In genomic region chr3:3686907-3687648, GRCh38 we compare ENCODE assay signal across 15 cellular contexts.
DNase-seq lines count a peak whose midpoint lies in the region; ATAC-seq, FAIRE-seq and TF ChIP-seq lines count a peak whose summit lies in the region.
"Had no signal": no experiment of that assay in that cellular context is flagged by ENCODE, and none has a peak within 500 bp of the region (broad histone marks: within the 10 kb centered on the region; RNA-seq: fewer than 3 reads in every experiment).

No MANE protein-coding gene starts in this region.

- H3K27me3 ChIP-seq in right lobe of liver = no peaks in the 10 kb centered on the region
- no peaks in the 10 kb centered on the region for H3K27me3 ChIP-seq in HepG2 (ENCODE audit: control insufficient read depth in 1 of 2, insufficient read depth in 2 of 2, low read length in 2 of 2)

- no peak overlapping the region for H3K4me2 ChIP-seq in HepG2 (ENCODE audit: low read depth, low read length)

- no peak for TF ChIP-seq POLR2A in right lobe of liver (IDR thresholded peaks at IDR 0.05)
- TF ChIP-seq POLR2A in HepG2 (IDR thresholded peaks at IDR 0.05; ENCODE audit: insufficient read depth in 1 of 2, low read depth in 2 of 2, low read length in 2 of 2) = no peak

- H3K4me1 Mint-ChIP-seq in progenitor cell of endocrine pancreas (ENCODE audit: low read depth) = peaks cover 22% of the 10 kb centered on the region
- H3K4me1 Mint-ChIP-seq: B cell; CD4-positive, alpha-beta memory T cell had no signal

- H4K20me1 ChIP-seq in HepG2 (ENCODE audit: insufficient read depth, low read length) = no peaks in the 10 kb centered on the region

- no peak for DNase-seq in right lobe of liver
- no peak for DNase-seq in HepG2 (ENCODE audit: low spot score)
- DNase-seq in NOMO-1 treated with dmso at 0.1 percent for 144 hours (lab: John Stamatoyannopoulos, UW; ENCODE audit: unreplicated experiment) = peak; percentile 9
- DNase-seq in progenitor cell of endocrine pancreas (ENCODE audit: low spot score, unreplicated experiment) = no peak
- DNase-seq in NCI-H1048 (lab: John Stamatoyannopoulos, UW) = no peak
- DNase-seq in central memory CD4-positive, alpha-beta T cell = no peak
- DNase-seq in iPS-NIHi7 (ENCODE audit: extremely low spot score) = no peak
- DNase-seq: C1 segment of cervical spinal cord; CD4-positive, alpha-beta memory T cell; DMS79; GOT3; H9 had no signal

- in situ Hi-C loops in HepG2 (cut with HindIII; ENCODE audit: extremely low pct_ligation_motif_present, low pct_unique_long_range_greater_than_20kb) = no loop called here

- H2AFZ ChIP-seq in HepG2 (ENCODE audit: low read length) = no peak overlapping the region

- no peak for TF ChIP-seq RAD21 in HepG2 (CRISPR knock-in tag; IDR thresholded peaks at IDR 0.05)

- H3K79me2 ChIP-seq in HepG2 (ENCODE audit: insufficient read depth, low read length) = no peaks in the 10 kb centered on the region

- no peak for TF ChIP-seq CTCF in right lobe of liver (IDR thresholded peaks at IDR 0.05)
- TF ChIP-seq CTCF in HepG2 (CRISPR knock-in tag; IDR thresholded peaks at IDR 0.05) = no peak
- no peak for TF ChIP-seq CTCF in progenitor cell of endocrine pancreas (IDR thresholded peaks at IDR 0.05; ENCODE audit: unreplicated experiment)

- H3K4me3 ChIP-seq in right lobe of liver (no peak overlapping the region), HepG2 (replicated peaks in 1 of 3; ENCODE audit: insufficient read depth in 1 of 3, low read depth in 2 of 3, low read length in 3 of 3) (no peak overlapping the region)

- WGBS in right lobe of liver (ENCODE audit: insufficient coverage, low coverage, low lambda C conversion rate, missing lambda C conversion rate) = 50% methylated on average over 3 of the region's 3 CpGs
- 11% methylated on average over 3 of the region's 3 CpGs for WGBS in HepG2 (ENCODE audit: low lambda C conversion rate)

- no peak overlapping the region for H3K27ac ChIP-seq in right lobe of liver
- no peak overlapping the region for H3K27ac ChIP-seq in HepG2 (ENCODE audit: extremely low read length, insufficient read depth, low read length)

- H3K4me1 ChIP-seq in right lobe of liver = peaks cover 0 to 4% (median 0%) of the 10 kb centered on the region in 4 donors
- H3K4me1 ChIP-seq in HepG2 (ENCODE audit: insufficient read depth, low read length) = no peaks in the 10 kb centered on the region

- BruUV-seq in HepG2 (replicated peaks; lab: Mats Ljungman, UMichigan) = no TSS peak

- no peak for FAIRE-seq in HepG2 (lab: Jason Lieb, UNC)
- FAIRE-seq: A204.1, GM12891 had no signal

- H3K36me3 Mint-ChIP-seq in progenitor cell of endocrine pancreas (ENCODE audit: insufficient read depth) = no peaks in the 10 kb centered on the region
- H3K36me3 Mint-ChIP-seq: CD4-positive, alpha-beta memory T cell had no signal

- TF ChIP-seq EP300 in HepG2 (IDR thresholded peaks at IDR 0.05; ENCODE audit: low read depth in 2 of 2, low read length in 2 of 2) = no peak
- no peak for TF ChIP-seq EP300 in HepG2 (CRISPR knock-in tag; IDR thresholded peaks at IDR 0.05; ENCODE audit: borderline replicate concordance)

- ATAC-seq in right lobe of liver = peak; percentile 58 to 73 (median 69)
- no peak for ATAC-seq in HepG2

- H3K36me3 ChIP-seq in right lobe of liver (no peaks in the 10 kb centered on the region), HepG2 (replicated peaks in 1 of 2; ENCODE audit: control insufficient read depth in 1 of 2, insufficient read depth in 2 of 2, low read length in 2 of 2) (no peaks in the 10 kb centered on the region)

- no peaks in the 10 kb centered on the region for H3K9me3 ChIP-seq in right lobe of liver
- H3K9me3 ChIP-seq in HepG2 (ENCODE audit: low read length) = no peaks in the 10 kb centered on the region

- POLR2A ChIA-PET in HepG2 (lab: Yijun Ruan, JAX) = no interaction called here

- CTCF ChIA-PET in HepG2 (lab: Yijun Ruan, JAX; ENCODE audit: low intra/inter-chr PET ratio, low total read pairs) = no interaction called here

- peak overlapping the region; percentile 33 for H3K27ac Mint-ChIP-seq in progenitor cell of endocrine pancreas
- H3K27ac Mint-ChIP-seq: B cell; CD4-positive, alpha-beta memory T cell; H9 had no signal

- intact Hi-C loops in right lobe of liver (cut with DNase I) (no loop called here), HepG2 (cut with micrococcal nuclease; ENCODE audit: unreplicated experiment) (no loop called here)

- H3K9ac ChIP-seq in HepG2 (ENCODE audit: insufficient read depth, low read depth, low read length) = no peak overlapping the region

- H3K27me3 Mint-ChIP-seq in progenitor cell of endocrine pancreas = no peaks in the 10 kb centered on the region
- H3K27me3 Mint-ChIP-seq: B cell; CD4-positive, alpha-beta memory T cell had no signal

- no peak overlapping the region for H3K4me3 Mint-ChIP-seq in progenitor cell of endocrine pancreas (ENCODE audit: low read depth)
- H3K4me3 Mint-ChIP-seq: B cell; CD4-positive, alpha-beta memory T cell; H9 had no signal

- H3K9me3 Mint-ChIP-seq in progenitor cell of endocrine pancreas (ENCODE audit: low read depth) = no peaks in the 10 kb centered on the region

TF ChIP-seq in HepG2, 621 proteins besides CTCF, POLR2A, EP300 and RAD21:
- TF ChIP-seq ZNF839 (CRISPR knock-in tag; IDR thresholded peaks at IDR 0.05; ENCODE audit: borderline replicate concordance) (no peak), THAP7 (CRISPR knock-in tag; IDR thresholded peaks at IDR 0.05) (no peak), ZBTB37 (CRISPR knock-in tag; IDR thresholded peaks at IDR 0.05) (no peak), ZNF780A (CRISPR knock-in tag; IDR thresholded peaks at IDR 0.05) (no peak)
TF ChIP-seq in HepG2: peak in this region for 0.
